Comparison of ENCODE assay signal across 8 cellular contexts in genomic region chr17:48054238-48055185, GRCh38. TPM values are rescaled to one million over a fixed set of nuclear protein-coding genes. Genes with fewer than 3 reads are reported as not detected.
DNase-seq lines count a peak whose midpoint lies in the region; TF ChIP-seq lines count a peak whose summit lies in the region.

No MANE protein-coding gene starts in this region.

- H3K27ac Mint-ChIP-seq in activated T-helper 1 cell treated with anti-CD3 and anti-CD28 coated beads, Interleukin-12 subunit alpha, Interleukin-12 subunit beta, Interleukin-2, Interleukin-4 antibody, amounts not matched to agents 30 ng/mL and 10 ng/mL and 1 ng/mL, durations not matched to agents 14 hours and 24 hours and 36 hours: peak overlapping the region; percentile 92

- peaks cover 62% of the 10 kb centered on the region for H3K36me3 Mint-ChIP-seq in activated T-helper 1 cell treated with anti-CD3 and anti-CD28 coated beads, Interleukin-12 subunit alpha, Interleukin-12 subunit beta, Interleukin-2, Interleukin-4 antibody, amounts not matched to agents 30 ng/mL and 10 ng/mL and 1 ng/mL, durations not matched to agents 14 hours and 24 hours and 36 hours (ENCODE audit: low read depth)

- peak overlapping the region; percentile 96 for H3K27ac ChIP-seq in osteoblast (ENCODE audit: low read depth, low read length)

- no peak overlapping the region for H2AFZ ChIP-seq in Loucy (ENCODE audit: low read length)
- no peak overlapping the region for H2AFZ ChIP-seq in osteoblast (ENCODE audit: low read length)

- no peaks in the 10 kb centered on the region for H3K9me2 ChIP-seq in Loucy (replicated peaks; ENCODE audit: low read depth, low read length)

- peak; percentile 89 for DNase-seq in AG10803 (ENCODE audit: low read depth)
- DNase-seq in activated T-helper 1 cell treated with anti-CD3 and anti-CD28 coated beads, Interleukin-12 subunit alpha, Interleukin-12 subunit beta, Interleukin-2, Interleukin-4 antibody, amounts not matched to agents 30 ng/mL and 10 ng/mL and 1 ng/mL, durations not matched to agents 14 hours and 24 hours and 36 hours (ENCODE audit: low spot score): no peak
- peak; percentile 61 to 98 (median 85) for DNase-seq in head of caudate nucleus
- DNase-seq in osteoblast (ENCODE audit: insufficient read length, low spot score, missing footprints): peak; percentile 71
- no peak for DNase-seq in GM10266 (ENCODE audit: extremely low spot score)
- DNase-seq in MG63: no peak
- no peak for DNase-seq in KG1 (lab: John Stamatoyannopoulos, UW)

- peaks cover 74% of the 10 kb centered on the region for H3K4me1 Mint-ChIP-seq in activated T-helper 1 cell treated with anti-CD3 and anti-CD28 coated beads, Interleukin-12 subunit alpha, Interleukin-12 subunit beta, Interleukin-2, Interleukin-4 antibody, amounts not matched to agents 30 ng/mL and 10 ng/mL and 1 ng/mL, durations not matched to agents 14 hours and 24 hours and 36 hours (ENCODE audit: low read depth)

- H3K79me2 ChIP-seq in Loucy (ENCODE audit: insufficient read depth, low read length) (peaks cover 95% of the 10 kb centered on the region), osteoblast (ENCODE audit: insufficient read depth, low read length) (peaks cover 84% of the 10 kb centered on the region)

- H3K9me3 Mint-ChIP-seq in activated T-helper 1 cell treated with anti-CD3 and anti-CD28 coated beads, Interleukin-12 subunit alpha, Interleukin-12 subunit beta, Interleukin-2, Interleukin-4 antibody, amounts not matched to agents 30 ng/mL and 10 ng/mL and 1 ng/mL, durations not matched to agents 14 hours and 24 hours and 36 hours: no peaks in the 10 kb centered on the region

- H3K4me2 ChIP-seq in Loucy (ENCODE audit: low read depth, low read length, poor library complexity, severe bottlenecking) (peak overlapping the region; percentile 92), osteoblast (ENCODE audit: insufficient read depth, low read length) (peak overlapping the region; percentile 100)

- H3K27me3 ChIP-seq in Loucy (ENCODE audit: insufficient read depth, low read length, poor library complexity, severe bottlenecking): no peaks in the 10 kb centered on the region
- H3K27me3 ChIP-seq in osteoblast (ENCODE audit: insufficient read depth, low read length): no peaks in the 10 kb centered on the region
- H3K27me3 ChIP-seq in MG63: no peaks in the 10 kb centered on the region

- H3K9ac ChIP-seq in Loucy (ENCODE audit: low read depth, low read length, poor library complexity, severe bottlenecking): peak overlapping the region; percentile 81

- H3K9me3 ChIP-seq in Loucy (ENCODE audit: insufficient read depth, low read depth, low read length): no peaks in the 10 kb centered on the region
- H3K9me3 ChIP-seq in osteoblast (ENCODE audit: low read depth, low read length): no peaks in the 10 kb centered on the region
- no peaks in the 10 kb centered on the region for H3K9me3 ChIP-seq in MG63

- no peaks in the 10 kb centered on the region for H3F3A ChIP-seq in Loucy (ENCODE audit: low read depth)

- peak overlapping the region; percentile 60 for H3K4me3 ChIP-seq in AG10803 (ENCODE audit: low read length)
- peak overlapping the region; percentile 81 for H3K4me3 ChIP-seq in Loucy (ENCODE audit: low read length, poor library complexity, severe bottlenecking)
- peak overlapping the region; percentile 21 for H3K4me3 ChIP-seq in osteoblast (ENCODE audit: insufficient read depth, low read length)
- H3K4me3 ChIP-seq in MG63: no peak overlapping the region

- H3K27me3 Mint-ChIP-seq in activated T-helper 1 cell treated with anti-CD3 and anti-CD28 coated beads, Interleukin-12 subunit alpha, Interleukin-12 subunit beta, Interleukin-2, Interleukin-4 antibody, amounts not matched to agents 30 ng/mL and 10 ng/mL and 1 ng/mL, durations not matched to agents 14 hours and 24 hours and 36 hours (ENCODE audit: insufficient read depth): no peaks in the 10 kb centered on the region

- intact Hi-C loops in activated T-helper 1 cell treated with anti-CD3 and anti-CD28 coated beads, Interleukin-12 subunit alpha, Interleukin-12 subunit beta, Interleukin-2, Interleukin-4 antibody, amounts not matched to agents 30 ng/mL and 10 ng/mL and 1 ng/mL, durations not matched to agents 14 hours and 24 hours and 36 hours (cut with micrococcal nuclease): no loop called here
- intact Hi-C loops in head of caudate nucleus (cut with DNase I): no loop called here

- H3K4me1 ChIP-seq in Loucy (ENCODE audit: insufficient read depth, low read length, poor library complexity, severe bottlenecking) (peaks cover 63% of the 10 kb centered on the region), osteoblast (ENCODE audit: insufficient read depth, low read length) (peaks cover 57% of the 10 kb centered on the region)

- peak overlapping the region; percentile 63 for H3K4me3 Mint-ChIP-seq in activated T-helper 1 cell treated with anti-CD3 and anti-CD28 coated beads, Interleukin-12 subunit alpha, Interleukin-12 subunit beta, Interleukin-2, Interleukin-4 antibody, amounts not matched to agents 30 ng/mL and 10 ng/mL and 1 ng/mL, durations not matched to agents 14 hours and 24 hours and 36 hours

- peaks cover 62% of the 10 kb centered on the region for H3K36me3 ChIP-seq in Loucy (ENCODE audit: insufficient read depth, low read length)
- peaks cover 52% of the 10 kb centered on the region for H3K36me3 ChIP-seq in osteoblast (ENCODE audit: insufficient read depth, low read length)
- peaks cover 88% of the 10 kb centered on the region for H3K36me3 ChIP-seq in MG63

- TF ChIP-seq CTCF in AG10803 (conservative IDR thresholded peaks at IDR 0.05; ENCODE audit: low read length) (no peak), Loucy (conservative IDR thresholded peaks at IDR 0.05; ENCODE audit: low read length) (no peak), osteoblast (IDR thresholded peaks at IDR 0.05; ENCODE audit: extremely low read depth, low read depth, low read length) (no peak), GM10266 (IDR thresholded peaks at IDR 0.05; ENCODE audit: control insufficient read depth, insufficient read depth, low read depth, missing control alignments) (no peak)

- H4K20me1 ChIP-seq in Loucy (ENCODE audit: insufficient read depth, low read length, poor library complexity, severe bottlenecking): peaks cover 72% of the 10 kb centered on the region
- H4K20me1 ChIP-seq in osteoblast (ENCODE audit: insufficient read depth, low read length): peaks cover 54% of the 10 kb centered on the region

RNA-seq across cellular contexts. Expression of gene NFE2L1, which starts 6.4 kb away (rescaled TPM):
- 86.6 and 92.0 TPM in 2 replicates for total RNA-seq in activated T-helper 1 cell treated with anti-CD3 and anti-CD28 coated beads, Interleukin-12 subunit alpha, Interleukin-12 subunit beta, Interleukin-2, Interleukin-4 antibody, amounts not matched to agents 30 ng/mL and 10 ng/mL and 1 ng/mL, durations not matched to agents 14 hours and 24 hours and 36 hours
- 144 and 165 TPM in 2 replicates for total RNA-seq in osteoblast
- 33.6 and 47.7 TPM in 2 replicates for total RNA-seq in MG63 (2014; rRNA removed; shearing (Covaris generic); ENCODE audit: low replicate concordance)

RNA-seq across cellular contexts. Expression of gene COPZ2, which starts 16.9 kb away (rescaled TPM):
- 3.4 and 5.8 TPM in 2 replicates for total RNA-seq in activated T-helper 1 cell treated with anti-CD3 and anti-CD28 coated beads, Interleukin-12 subunit alpha, Interleukin-12 subunit beta, Interleukin-2, Interleukin-4 antibody, amounts not matched to agents 30 ng/mL and 10 ng/mL and 1 ng/mL, durations not matched to agents 14 hours and 24 hours and 36 hours
- total RNA-seq in osteoblast: 117 and 121 TPM in 2 replicates
- total RNA-seq in MG63 (2014; rRNA removed; shearing (Covaris generic); ENCODE audit: low replicate concordance): 91.7 and 130 TPM in 2 replicates

RNA-seq across cellular contexts. Expression of gene CBX1, which starts 46.8 kb away (rescaled TPM):
- total RNA-seq in activated T-helper 1 cell treated with anti-CD3 and anti-CD28 coated beads, Interleukin-12 subunit alpha, Interleukin-12 subunit beta, Interleukin-2, Interleukin-4 antibody, amounts not matched to agents 30 ng/mL and 10 ng/mL and 1 ng/mL, durations not matched to agents 14 hours and 24 hours and 36 hours: 61.1 and 62.4 TPM in 2 replicates
- 29.5 and 30.0 TPM in 2 replicates for total RNA-seq in osteoblast
- total RNA-seq in MG63 (2014; rRNA removed; shearing (Covaris generic); ENCODE audit: low replicate concordance): 50.7 and 59.1 TPM in 2 replicates

RNA-seq across cellular contexts. Expression of gene SNX11, which starts 53.1 kb away (rescaled TPM):
- total RNA-seq in activated T-helper 1 cell treated with anti-CD3 and anti-CD28 coated beads, Interleukin-12 subunit alpha, Interleukin-12 subunit beta, Interleukin-2, Interleukin-4 antibody, amounts not matched to agents 30 ng/mL and 10 ng/mL and 1 ng/mL, durations not matched to agents 14 hours and 24 hours and 36 hours: 31.1 and 37.1 TPM in 2 replicates
- 13.6 and 20.6 TPM in 2 replicates for total RNA-seq in osteoblast
- 19.3 and 19.7 TPM in 2 replicates for total RNA-seq in MG63 (2014; rRNA removed; shearing (Covaris generic); ENCODE audit: low replicate concordance)

Comparison
In these comparisons a context has a peak if more than half of its experiments do, and no peak if none do; other contexts are left out.
1. DNase-seq: peak in AG10803 (single experiment), head of caudate nucleus (42 of 42) and osteoblast (single experiment); none in activated T-helper 1 cell treated with anti-CD3 and anti-CD28 coated beads, Interleukin-12 subunit alpha, Interleukin-12 subunit beta, Interleukin-2, Interleukin-4 antibody, amounts not matched to agents 30 ng/mL and 10 ng/mL and 1 ng/mL, durations not matched to agents 14 hours and 24 hours and 36 hours (single experiment), GM10266 (single experiment), MG63 (single experiment) and KG1 (single experiment).
2. RNA of gene COPZ2, which starts 16.9 kb away (total RNA-seq): 117 to 121 TPM in osteoblast and 91.7 to 130 TPM in MG63; 3.4 to 5.8 TPM in activated T-helper 1 cell treated with anti-CD3 and anti-CD28 coated beads, Interleukin-12 subunit alpha, Interleukin-12 subunit beta, Interleukin-2, Interleukin-4 antibody, amounts not matched to agents 30 ng/mL and 10 ng/mL and 1 ng/mL, durations not matched to agents 14 hours and 24 hours and 36 hours; every median in the first group is over 10 times any median in the second.